Comparison of ENCODE assay signal across 14 cellular contexts in the genomic region with DNA sequence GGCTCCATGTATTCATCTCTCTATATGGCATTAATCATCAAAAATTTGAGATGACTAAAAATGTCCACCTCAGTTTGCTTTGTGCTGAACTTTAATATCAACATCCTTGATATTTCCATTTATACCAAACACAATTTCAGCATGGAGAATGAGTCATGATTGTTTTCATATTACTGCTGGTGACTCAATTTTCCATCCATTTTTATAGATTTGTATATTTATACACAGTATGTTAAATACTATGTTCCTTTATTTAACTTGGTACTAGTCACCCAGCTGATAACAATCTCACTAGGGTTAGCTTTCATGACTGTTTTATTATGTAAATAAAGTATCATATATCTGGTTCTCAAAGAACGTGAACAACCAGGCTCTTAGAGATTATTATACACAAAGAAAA.
DNase-seq lines count a peak whose midpoint lies in the region; ATAC-seq and TF ChIP-seq lines count a peak whose summit lies in the region.
"Had no signal": no experiment of that assay in that cellular context is flagged by ENCODE, and none has a peak within 500 bp of the region (broad histone marks: within the 10 kb centered on the region; RNA-seq: fewer than 3 reads in every experiment).

No MANE protein-coding gene starts in this region.

- no peaks in the 10 kb centered on the region for H3K27me3 Mint-ChIP-seq in activated T-cell treated with anti-CD3 and anti-CD28 coated beads, Interleukin-2, amount 50 U/mL, for 24 hours
- H3K27me3 Mint-ChIP-seq: activated CD4-positive, alpha-beta T cell treated with anti-CD3 and anti-CD28 coated beads, Interleukin-2, amount 10 ng/mL, durations not matched to agents 7 days and 5 days; activated naive CD8-positive, alpha-beta T cell treated with anti-CD3 and anti-CD28 coated beads, Interleukin-2, amount 10 ng/mL, durations not matched to agents 7 days and 5 days; natural killer cell treated with Interleukin-12 subunit alpha and Interleukin-12 subunit beta and Interleukin-15 and Interleukin-18, amount 100 ng/mL, for 72 hours had no signal

- no peak overlapping the region for H3K27ac Mint-ChIP-seq in activated T-cell treated with anti-CD3 and anti-CD28 coated beads, Interleukin-2, amount 50 U/mL, for 24 hours
- H3K27ac Mint-ChIP-seq: activated CD4-positive, alpha-beta T cell treated with anti-CD3 and anti-CD28 coated beads, Interleukin-2, amount 10 ng/mL, durations not matched to agents 7 days and 5 days; activated naive CD8-positive, alpha-beta T cell treated with anti-CD3 and anti-CD28 coated beads, Interleukin-2, amount 10 ng/mL, durations not matched to agents 7 days and 5 days; natural killer cell treated with Interleukin-12 subunit alpha and Interleukin-12 subunit beta and Interleukin-15 and Interleukin-18, amount 100 ng/mL, for 72 hours had no signal

- H3K36me3 Mint-ChIP-seq in activated T-cell treated with anti-CD3 and anti-CD28 coated beads, Interleukin-2, amount 50 U/mL, for 24 hours (ENCODE audit: low read depth): no peaks in the 10 kb centered on the region
- H3K36me3 Mint-ChIP-seq: activated naive CD8-positive, alpha-beta T cell treated with anti-CD3 and anti-CD28 coated beads, Interleukin-2, amount 10 ng/mL, durations not matched to agents 7 days and 5 days; natural killer cell treated with Interleukin-12 subunit alpha and Interleukin-12 subunit beta and Interleukin-15 and Interleukin-18, amount 100 ng/mL, for 72 hours had no signal

- no peak overlapping the region for H3K27ac ChIP-seq in RWPE1

- DNase-seq in DMS153 treated with DMSO at 0.1 percent for 48 hours (lab: John Stamatoyannopoulos, UW; ENCODE audit: unreplicated experiment) (peak; percentile 44), HT1080 (ENCODE audit: low read depth) (peak; percentile 16), RWPE1 (ENCODE audit: low spot score) (peak; percentile 1), fibroblast of the conjunctiva (ENCODE audit: low read depth) (peak; percentile 53)
- DNase-seq in activated T-cell treated with anti-CD3 and anti-CD28 coated beads, Interleukin-2, amount 50 U/mL, for 24 hours: no peak
- no peak for DNase-seq in activated CD4-positive, CD25-positive, alpha-beta regulatory T cell treated with anti-CD3 and anti-CD28 coated beads, Interleukin-2, amount 50 U/mL, for 72 hours
- DNase-seq: activated CD4-positive, alpha-beta T cell treated with anti-CD3 and anti-CD28 coated beads, Interleukin-2, amount 10 ng/mL, durations not matched to agents 7 days and 5 days; activated naive CD8-positive, alpha-beta T cell treated with anti-CD3 and anti-CD28 coated beads, Interleukin-2, amount 10 ng/mL, durations not matched to agents 7 days and 5 days; erythroblast; NCI-H524; stimulated activated CD4-positive, alpha-beta T cell treated with anti-CD3 and anti-CD28 coated beads, Interleukin-15, amount 100 ng/mL, for 24 hours; T-helper 9 cell had no signal

- ATAC-seq in HG03469 (IDR thresholded peaks at IDR 0.05; ENCODE audit: unreplicated experiment): no peak
- ATAC-seq: natural killer cell treated with Interleukin-12 subunit alpha and Interleukin-12 subunit beta and Interleukin-15 and Interleukin-18, amount 100 ng/mL, for 72 hours had no signal

- H3K4me3 Mint-ChIP-seq in activated T-cell treated with anti-CD3 and anti-CD28 coated beads, Interleukin-2, amount 50 U/mL, for 24 hours: no peak overlapping the region
- H3K4me3 Mint-ChIP-seq: activated CD4-positive, alpha-beta T cell treated with anti-CD3 and anti-CD28 coated beads, Interleukin-2, amount 10 ng/mL, durations not matched to agents 7 days and 5 days; activated naive CD8-positive, alpha-beta T cell treated with anti-CD3 and anti-CD28 coated beads, Interleukin-2, amount 10 ng/mL, durations not matched to agents 7 days and 5 days; natural killer cell treated with Interleukin-12 subunit alpha and Interleukin-12 subunit beta and Interleukin-15 and Interleukin-18, amount 100 ng/mL, for 72 hours had no signal

- H3K9me3 Mint-ChIP-seq in activated T-cell treated with anti-CD3 and anti-CD28 coated beads, Interleukin-2, amount 50 U/mL, for 24 hours: no peaks in the 10 kb centered on the region
- H3K9me3 Mint-ChIP-seq: activated CD4-positive, alpha-beta T cell treated with anti-CD3 and anti-CD28 coated beads, Interleukin-2, amount 10 ng/mL, durations not matched to agents 7 days and 5 days; activated naive CD8-positive, alpha-beta T cell treated with anti-CD3 and anti-CD28 coated beads, Interleukin-2, amount 10 ng/mL, durations not matched to agents 7 days and 5 days; natural killer cell treated with Interleukin-12 subunit alpha and Interleukin-12 subunit beta and Interleukin-15 and Interleukin-18, amount 100 ng/mL, for 72 hours had no signal

- CTCF ChIA-PET in RWPE1 (lab: Yijun Ruan, JAX): no interaction called here

- POLR2A ChIA-PET in RWPE1 (lab: Yijun Ruan, JAX; ENCODE audit: low non-redundant PET): no interaction called here

- H3K4me1 Mint-ChIP-seq in activated T-cell treated with anti-CD3 and anti-CD28 coated beads, Interleukin-2, amount 50 U/mL, for 24 hours (ENCODE audit: low read depth): no peaks in the 10 kb centered on the region
- H3K4me1 Mint-ChIP-seq: activated CD4-positive, alpha-beta T cell treated with anti-CD3 and anti-CD28 coated beads, Interleukin-2, amount 10 ng/mL, durations not matched to agents 7 days and 5 days; activated naive CD8-positive, alpha-beta T cell treated with anti-CD3 and anti-CD28 coated beads, Interleukin-2, amount 10 ng/mL, durations not matched to agents 7 days and 5 days had no signal

- TF ChIP-seq CTCF in RWPE1 (conservative IDR thresholded peaks at IDR 0.05; ENCODE audit: low read depth): no peak

Comparison
In these comparisons a context has a peak if more than half of its experiments do, and no peak if none do; other contexts are left out.
1. DNase-seq: peak in DMS153 treated with DMSO at 0.1 percent for 48 hours (single experiment), HT1080 (single experiment), RWPE1 (single experiment) and fibroblast of the conjunctiva (single experiment); none in activated T-cell treated with anti-CD3 and anti-CD28 coated beads, Interleukin-2, amount 50 U/mL, for 24 hours (single experiment) and activated CD4-positive, CD25-positive, alpha-beta regulatory T cell treated with anti-CD3 and anti-CD28 coated beads, Interleukin-2, amount 50 U/mL, for 72 hours (single experiment).